ENCODE assay signal across 18 cellular contexts in genomic region chr5:127330116-127330515, GRCh38. TPM values are rescaled to one million over a fixed set of nuclear protein-coding genes. Genes with fewer than 3 reads are reported as not detected.
"Had no signal": no experiment of that assay in that cellular context is flagged by ENCODE, and none has a peak within 500 bp of the region (broad histone marks: within the 10 kb centered on the region; RNA-seq: fewer than 3 reads in every experiment).

No MANE protein-coding gene starts in this region.

- H3K27me3 ChIP-seq: ascending aorta, suprapubic skin, transverse colon, uterus had no signal

- H3K4me1 ChIP-seq: ascending aorta, suprapubic skin, transverse colon, uterus had no signal

- DNase-seq: activated CD4-positive, alpha-beta T cell treated with anti-CD3 and anti-CD28 coated beads, Interleukin-2, amount 10 ng/mL, durations not matched to agents 7 days and 5 days; activated CD4-positive, CD25-positive, alpha-beta regulatory T cell; activated CD8-positive, alpha-beta T cell treated with anti-CD3 and anti-CD28 coated beads, Interleukin-2, amount 10 ng/mL, durations not matched to agents 7 days and 5 days; activated effector memory CD4-positive, alpha-beta T cell treated with Interleukin-2 at 50 U/mL for 16 hours; activated naive CD4-positive, alpha-beta T cell treated with anti-CD3 and anti-CD28 coated beads, Interleukin-2, amount 10 ng/mL, durations not matched to agents 7 days and 5 days; activated T-cell treated with anti-CD3 and anti-CD28 coated beads, Interleukin-2, amount 50 U/mL, for 24 hours; effector CD4-positive, alpha-beta T cell; left ventricle myocardium superior; naive B cell; transverse colon; uterus had no signal

- H3K36me3 Mint-ChIP-seq: activated naive CD4-positive, alpha-beta T cell treated with anti-CD3 and anti-CD28 coated beads, Interleukin-2, amount 10 ng/mL, durations not matched to agents 7 days and 5 days; naive B cell had no signal

- H3K4me3 ChIP-seq: ascending aorta, suprapubic skin, transverse colon, uterus had no signal

- H3K4me3 Mint-ChIP-seq: activated CD4-positive, alpha-beta T cell treated with anti-CD3 and anti-CD28 coated beads, Interleukin-2, amount 10 ng/mL, durations not matched to agents 7 days and 5 days; activated CD8-positive, alpha-beta T cell treated with anti-CD3 and anti-CD28 coated beads, Interleukin-2, amount 10 ng/mL, durations not matched to agents 7 days and 5 days; activated naive CD4-positive, alpha-beta T cell treated with anti-CD3 and anti-CD28 coated beads, Interleukin-2, amount 10 ng/mL, durations not matched to agents 7 days and 5 days; activated T-cell treated with anti-CD3 and anti-CD28 coated beads, Interleukin-2, amount 50 U/mL, for 24 hours; naive B cell; neural crest cell; stimulated activated naive CD8-positive, alpha-beta T cell treated with anti-CD3 and anti-CD28 coated beads, Interleukin-15, Interleukin-2, amounts not matched to agents 100 ng/mL and 50 ng/mL, for 24 hours; T-helper 2 cell treated with Interferon-gamma antibody and Interleukin-4, amounts not matched to agents 5 μg/mL and 100 μg/mL, for 36 hours had no signal

- H3K9me3 Mint-ChIP-seq: activated CD4-positive, alpha-beta T cell treated with anti-CD3 and anti-CD28 coated beads, Interleukin-2, amount 10 ng/mL, durations not matched to agents 7 days and 5 days; activated naive CD4-positive, alpha-beta T cell treated with anti-CD3 and anti-CD28 coated beads, Interleukin-2, amount 10 ng/mL, durations not matched to agents 7 days and 5 days; activated T-cell treated with anti-CD3 and anti-CD28 coated beads, Interleukin-2, amount 50 U/mL, for 24 hours; naive B cell; neural crest cell; stimulated activated naive CD8-positive, alpha-beta T cell treated with anti-CD3 and anti-CD28 coated beads, Interleukin-15, Interleukin-2, amounts not matched to agents 100 ng/mL and 50 ng/mL, for 24 hours; T-helper 2 cell treated with Interferon-gamma antibody and Interleukin-4, amounts not matched to agents 5 μg/mL and 100 μg/mL, for 36 hours had no signal

- H3K4me1 Mint-ChIP-seq: activated CD4-positive, alpha-beta T cell treated with anti-CD3 and anti-CD28 coated beads, Interleukin-2, amount 10 ng/mL, durations not matched to agents 7 days and 5 days; activated naive CD4-positive, alpha-beta T cell treated with anti-CD3 and anti-CD28 coated beads, Interleukin-2, amount 10 ng/mL, durations not matched to agents 7 days and 5 days; naive B cell had no signal

- H3K27ac ChIP-seq: ascending aorta, suprapubic skin, transverse colon, uterus had no signal

- FAIRE-seq: bronchial epithelial cell had no signal

- ATAC-seq: activated CD8-positive, alpha-beta T cell treated with anti-CD3 and anti-CD28 coated beads, Interleukin-2, amount 10 ng/mL, durations not matched to agents 7 days and 5 days; esophagus mucosa; left ventricle myocardium superior had no signal

- H3K27ac Mint-ChIP-seq: activated CD4-positive, alpha-beta T cell treated with anti-CD3 and anti-CD28 coated beads, Interleukin-2, amount 10 ng/mL, durations not matched to agents 7 days and 5 days; activated CD8-positive, alpha-beta T cell treated with anti-CD3 and anti-CD28 coated beads, Interleukin-2, amount 10 ng/mL, durations not matched to agents 7 days and 5 days; activated naive CD4-positive, alpha-beta T cell treated with anti-CD3 and anti-CD28 coated beads, Interleukin-2, amount 10 ng/mL, durations not matched to agents 7 days and 5 days; activated T-cell treated with anti-CD3 and anti-CD28 coated beads, Interleukin-2, amount 50 U/mL, for 24 hours; naive B cell; stimulated activated naive CD8-positive, alpha-beta T cell treated with anti-CD3 and anti-CD28 coated beads, Interleukin-15, Interleukin-2, amounts not matched to agents 100 ng/mL and 50 ng/mL, for 24 hours; T-helper 2 cell treated with Interferon-gamma antibody and Interleukin-4, amounts not matched to agents 5 μg/mL and 100 μg/mL, for 36 hours had no signal

- H3K9me3 ChIP-seq: ascending aorta, suprapubic skin, transverse colon, uterus had no signal

- H3K36me3 ChIP-seq: ascending aorta, suprapubic skin, transverse colon, uterus had no signal

RNA-seq across cellular contexts. Expression of gene MEGF10, which starts 39.5 kb away (rescaled TPM):
- total RNA-seq: activated CD4-positive, alpha-beta T cell treated with anti-CD3 and anti-CD28 coated beads, Interleukin-2, amount 10 ng/mL, durations not matched to agents 7 days and 5 days; activated CD8-positive, alpha-beta T cell treated with anti-CD3 and anti-CD28 coated beads, Interleukin-2, amount 10 ng/mL, durations not matched to agents 7 days and 5 days; bronchial epithelial cell had no signal
